In genomic region chr18:23133860-23134779, GRCh38 we compare ENCODE assay signal across 8 cellular contexts.
DNase-seq lines count a peak whose midpoint lies in the region; ATAC-seq lines count a peak whose summit lies in the region.

No MANE protein-coding gene starts in this region.

- H3K4me1 ChIP-seq in iPS DF 6.9 (ENCODE audit: control insufficient read depth, insufficient read depth, low read length), result peaks cover 3% of the 10 kb centered on the region

- H3K27ac ChIP-seq in iPS DF 6.9 (ENCODE audit: low read length), result no peak overlapping the region

- no CpG with 5 or more reads among the region's 18 CpGs for WGBS in iPS DF 6.9 (ENCODE audit: insufficient coverage, insufficient read length)

- peak; percentile 88 for DNase-seq in NCI-H2107 treated with DMSO at 0.1 percent for 48 hours (lab: John Stamatoyannopoulos, UW; ENCODE audit: unreplicated experiment)
- DNase-seq in activated T-cell treated with anti-CD3 and anti-CD28 coated beads for 4 hours, result peak; percentile 32
- DNase-seq in iPS DF 6.9 (ENCODE audit: low read depth, low spot score), result peak; percentile 52
- DNase-seq in stimulated activated CD4-positive, alpha-beta T cell treated with anti-CD3 and anti-CD28 coated beads, Interleukin-2, amount 100 ng/mL, for 24 hours, result peak; percentile 22 to 47

- ATAC-seq in GM18502 (IDR thresholded peaks at IDR 0.05; ENCODE audit: poor library complexity, unreplicated experiment), result peak; percentile 48
- peak; percentile 45 for ATAC-seq in HG02798 (IDR thresholded peaks at IDR 0.05; ENCODE audit: poor library complexity, unreplicated experiment)
- no peak for ATAC-seq in GM18520 (IDR thresholded peaks at IDR 0.05; ENCODE audit: unreplicated experiment)
- ATAC-seq in GM19035 (IDR thresholded peaks at IDR 0.05; ENCODE audit: unreplicated experiment), result no peak

- H3K9me3 ChIP-seq in iPS DF 6.9 (ENCODE audit: control insufficient read depth, insufficient read depth, low read length), result no peaks in the 10 kb centered on the region

- no peaks in the 10 kb centered on the region; the same call in 1 of the 2 replicates for H3K27me3 ChIP-seq in iPS DF 6.9 (ENCODE audit: control insufficient read depth, insufficient read depth, low read length)

- no peaks in the 10 kb centered on the region for H3K36me3 ChIP-seq in iPS DF 6.9 (ENCODE audit: control insufficient read depth, insufficient read depth, low read length)

- peak overlapping the region; percentile 79; the same call in 1 of the 2 replicates for H3K4me3 ChIP-seq in iPS DF 6.9 (ENCODE audit: low read length)

Comparison
In these comparisons a context has a peak if more than half of its experiments do, and no peak if none do; other contexts are left out.
1. ATAC-seq: peak in GM18502 (single experiment) and HG02798 (single experiment); none in GM18520 (single experiment) and GM19035 (single experiment).
2. DNase-seq: peak in every context shown above with its lines; median percentile 88 in NCI-H2107 treated with DMSO at 0.1 percent for 48 hours; 52 in iPS DF 6.9; 34 in stimulated activated CD4-positive, alpha-beta T cell treated with anti-CD3 and anti-CD28 coated beads, Interleukin-2, amount 100 ng/mL, for 24 hours; 32 in activated T-cell treated with anti-CD3 and anti-CD28 coated beads for 4 hours.